ENCODE assay signal across 18 cellular contexts in the genomic region with DNA sequence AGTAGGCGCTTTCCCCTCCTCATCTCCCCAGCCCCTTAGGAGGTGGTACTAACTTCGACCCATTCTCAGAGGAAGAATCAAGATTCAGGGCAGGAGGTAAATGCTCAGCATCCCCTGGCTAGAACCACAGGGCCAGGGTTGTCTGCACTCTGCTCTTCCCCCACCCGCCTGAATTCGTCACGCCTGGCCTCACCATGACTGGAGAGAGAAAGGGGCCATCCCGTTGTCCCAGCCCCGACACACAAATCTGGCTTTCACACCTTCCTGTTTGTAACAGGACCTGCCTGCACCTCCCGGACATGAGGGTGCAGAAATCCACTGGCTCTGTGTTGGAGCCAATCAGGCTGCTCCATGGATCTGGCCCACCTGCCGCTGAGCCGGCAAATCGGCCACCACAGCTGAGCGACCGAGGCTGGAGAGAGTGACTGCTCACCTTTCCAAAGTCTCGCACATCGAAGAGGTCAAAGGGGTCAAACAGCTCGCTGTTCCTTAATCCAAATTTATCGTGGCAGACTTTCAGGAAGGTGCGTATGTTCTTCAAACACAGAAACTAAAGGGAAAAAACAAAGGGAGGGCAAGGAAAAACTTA.
"Had no signal": no experiment of that assay in that cellular context is flagged by ENCODE, and none has a peak within 500 bp of the region (broad histone marks: within the 10 kb centered on the region; RNA-seq: fewer than 3 reads in every experiment).

No MANE protein-coding gene starts in this region.

- H3K4me3 ChIP-seq: colonic mucosa, lung, skin epidermis, upper lobe of left lung had no signal

- H3K27ac ChIP-seq: colonic mucosa, skin epidermis, upper lobe of left lung had no signal

- ATAC-seq: activated CD8-positive, alpha-beta T cell treated with anti-CD3 and anti-CD28 coated beads, Interleukin-2, amount 10 ng/mL, durations not matched to agents 7 days and 5 days; activated naive CD4-positive, alpha-beta T cell treated with anti-CD3 and anti-CD28 coated beads, Interleukin-2, amount 50 U/mL, for 72 hours; stimulated activated naive CD8-positive, alpha-beta T cell treated with anti-CD3 and anti-CD28 coated beads, Interleukin-15, amount 100 ng/mL, for 72 hours had no signal

- H3K4me1 Mint-ChIP-seq: activated CD4-positive, alpha-beta T cell treated with anti-CD3 and anti-CD28 coated beads, Interleukin-2, amount 10 ng/mL, durations not matched to agents 24 days and 14 days; stimulated activated naive CD8-positive, alpha-beta T cell treated with anti-CD3 and anti-CD28 coated beads, Interleukin-15, amount 100 ng/mL, for 72 hours had no signal

- H3K36me3 Mint-ChIP-seq: activated naive CD4-positive, alpha-beta T cell treated with anti-CD3 and anti-CD28 coated beads, Interleukin-2, amount 50 U/mL, for 72 hours had no signal

- H3K27me3 ChIP-seq: colonic mucosa, upper lobe of left lung had no signal

- H3K4me3 Mint-ChIP-seq: activated CD4-positive, alpha-beta T cell treated with anti-CD3 and anti-CD28 coated beads, Interleukin-2, amount 10 ng/mL, durations not matched to agents 24 days and 14 days; activated CD8-positive, alpha-beta T cell treated with anti-CD3 and anti-CD28 coated beads, Interleukin-2, amount 10 ng/mL, durations not matched to agents 7 days and 5 days; stimulated activated naive CD8-positive, alpha-beta T cell treated with anti-CD3 and anti-CD28 coated beads, Interleukin-15, amount 100 ng/mL, for 72 hours had no signal

- DNase-seq: activated CD4-positive, alpha-beta T cell treated with anti-CD3 and anti-CD28 coated beads, Interleukin-2, amount 10 ng/mL, durations not matched to agents 24 days and 14 days; activated CD4-positive, CD25-positive, alpha-beta regulatory T cell; activated CD8-positive, alpha-beta memory T cell treated with anti-CD3 and anti-CD28 coated beads, Interleukin-2, amount 50 U/mL, for 4 hours; activated CD8-positive, alpha-beta T cell treated with anti-CD3 and anti-CD28 coated beads, Interleukin-2, amount 10 ng/mL, durations not matched to agents 7 days and 5 days; activated effector memory CD4-positive, alpha-beta T cell treated with anti-CD3 and anti-CD28 coated beads, Interleukin-2, amount 50 U/mL, for 16 hours; activated T-cell treated with anti-CD3 and anti-CD28 coated beads, Interleukin-2, amount 50 U/mL, for 48 hours; colonic mucosa; foreskin fibroblast; retina; stimulated activated CD4-positive, alpha-beta T cell treated with anti-CD3 and anti-CD28 coated beads, Interleukin-4, amount 100 ng/mL, for 4 hours; stimulated activated naive CD8-positive, alpha-beta T cell treated with anti-CD3 and anti-CD28 coated beads, Interleukin-15, amount 100 ng/mL, for 72 hours; T-helper 2 cell had no signal

- H3K27ac Mint-ChIP-seq: activated CD4-positive, alpha-beta T cell treated with anti-CD3 and anti-CD28 coated beads, Interleukin-2, amount 10 ng/mL, durations not matched to agents 24 days and 14 days; activated CD8-positive, alpha-beta T cell treated with anti-CD3 and anti-CD28 coated beads, Interleukin-2, amount 10 ng/mL, durations not matched to agents 7 days and 5 days; activated naive CD4-positive, alpha-beta T cell treated with anti-CD3 and anti-CD28 coated beads, Interleukin-2, amount 50 U/mL, for 72 hours; stimulated activated naive CD8-positive, alpha-beta T cell treated with anti-CD3 and anti-CD28 coated beads, Interleukin-15, amount 100 ng/mL, for 72 hours had no signal

- H3K9me3 Mint-ChIP-seq: activated CD4-positive, alpha-beta T cell treated with anti-CD3 and anti-CD28 coated beads, Interleukin-2, amount 10 ng/mL, durations not matched to agents 24 days and 14 days had no signal

- H3K36me3 ChIP-seq: colonic mucosa had no signal

- FAIRE-seq: endothelial cell of umbilical vein, TTC549 had no signal

- H3K27me3 Mint-ChIP-seq: activated CD4-positive, alpha-beta T cell treated with anti-CD3 and anti-CD28 coated beads, Interleukin-2, amount 10 ng/mL, durations not matched to agents 24 days and 14 days; stimulated activated naive CD8-positive, alpha-beta T cell treated with anti-CD3 and anti-CD28 coated beads, Interleukin-15, amount 100 ng/mL, for 72 hours had no signal

- H3K9me3 ChIP-seq: colonic mucosa, upper lobe of left lung had no signal
